In the genomic region with DNA sequence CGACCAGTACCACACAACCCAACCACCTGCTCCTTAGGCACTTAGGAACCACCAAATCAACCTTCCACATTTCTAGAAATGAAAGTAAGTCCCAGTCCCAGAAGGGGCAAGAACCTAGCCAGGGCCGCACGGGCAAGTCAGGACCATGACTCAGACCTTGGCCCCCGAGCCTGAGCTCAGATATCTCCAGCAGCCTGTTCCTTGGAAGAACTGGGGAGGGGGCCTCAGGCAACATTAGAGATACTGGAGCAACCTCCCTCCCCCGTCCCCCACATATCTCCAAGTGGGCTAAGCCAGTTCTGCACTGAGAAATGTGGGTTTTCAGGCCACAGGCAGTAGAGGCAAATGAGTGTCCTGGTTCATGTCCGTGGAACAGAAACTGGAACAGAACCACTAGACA, we compare ENCODE assay signal across 11 cellular contexts. TPM values are rescaled to one million over a fixed set of nuclear protein-coding genes. Genes with fewer than 3 reads are reported as not detected.
DNase-seq lines count a peak whose midpoint lies in the region; ATAC-seq lines count a peak whose summit lies in the region.
"Had no signal": no experiment of that assay in that cellular context is flagged by ENCODE, and none has a peak within 500 bp of the region (broad histone marks: within the 10 kb centered on the region; RNA-seq: fewer than 3 reads in every experiment).

No MANE protein-coding gene starts in this region.

- peaks cover 52 to 90% (median 65%) of the 10 kb centered on the region in 4 donors for H3K4me1 Mint-ChIP-seq in CD4-positive, alpha-beta memory T cell
- H3K4me1 Mint-ChIP-seq in activated naive CD8-positive, alpha-beta T cell treated with anti-CD3 and anti-CD28 coated beads, Interleukin-2, amount 10 ng/mL, durations not matched to agents 7 days and 5 days = peaks cover 43% of the 10 kb centered on the region
- peaks cover 61 to 67% of the 10 kb centered on the region in 2 donors for H3K4me1 Mint-ChIP-seq in natural killer cell treated with Interleukin-12 subunit alpha and Interleukin-12 subunit beta and Interleukin-15 and Interleukin-18, amount 100 ng/mL, for 72 hours (ENCODE audit: low read depth in 2 of 2)

- POLR2A ChIA-PET in CD4-positive, alpha-beta memory T cell (lab: Charles Lee; ENCODE audit: partially characterized antibody) = no interaction called here
- POLR2A ChIA-PET in activated naive CD8-positive, alpha-beta T cell treated with anti-CD3 and anti-CD28 coated beads, Interleukin-2, amount 10 ng/mL, durations not matched to agents 7 days and 5 days (lab: Charles Lee) = no interaction called here

- H3K36me3 ChIP-seq in CD4-positive, alpha-beta memory T cell (ENCODE audit: insufficient read depth, low read length) = no peaks in the 10 kb centered on the region

- CTCF ChIA-PET in CD4-positive, alpha-beta memory T cell (lab: Charles Lee; ENCODE audit: partially characterized antibody) = interaction anchor here (1.3 kb wide), 1 partner anchor 49 kb away, joined by 4 read pairs; the partner anchor contains the start of gene STARD10

- no peak overlapping the region for H3K27ac ChIP-seq in CD4-positive, alpha-beta memory T cell (ENCODE audit: low read depth, low read length)
- H3K27ac ChIP-seq: C4-2B had no signal

- no peak for DNase-seq in CD4-positive, alpha-beta memory T cell
- DNase-seq in activated naive CD8-positive, alpha-beta T cell treated with anti-CD3 and anti-CD28 coated beads, Interleukin-2, amount 10 ng/mL, durations not matched to agents 7 days and 5 days = no peak
- DNase-seq in natural killer cell treated with Interleukin-12 subunit alpha and Interleukin-12 subunit beta and Interleukin-15 and Interleukin-18, amount 100 ng/mL, for 72 hours (ENCODE audit: low spot score) = no peak
- no peak for DNase-seq in Kasumi-1 (lab: John Stamatoyannopoulos, UW)
- DNase-seq in activated effector memory CD4-positive, alpha-beta T cell treated with anti-CD3 and anti-CD28 coated beads, Interleukin-2, amount 50 U/mL, for 16 hours = no peak
- no peak for DNase-seq in stimulated activated naive CD4-positive, alpha-beta T cell (lab: John Stamatoyannopoulos, UW)
- DNase-seq: activated CD4-positive, CD25-positive, alpha-beta regulatory T cell; MM.1S; SK-N-SH had no signal

- peaks cover 0 to 5% of the 10 kb centered on the region in 2 donors for H3K36me3 Mint-ChIP-seq in CD4-positive, alpha-beta memory T cell
- H3K36me3 Mint-ChIP-seq in activated naive CD8-positive, alpha-beta T cell treated with anti-CD3 and anti-CD28 coated beads, Interleukin-2, amount 10 ng/mL, durations not matched to agents 7 days and 5 days = no peaks in the 10 kb centered on the region
- no peaks in the 10 kb centered on the region for H3K36me3 Mint-ChIP-seq in natural killer cell treated with Interleukin-12 subunit alpha and Interleukin-12 subunit beta and Interleukin-15 and Interleukin-18, amount 100 ng/mL, for 72 hours

- H3K4me3 Mint-ChIP-seq in CD4-positive, alpha-beta memory T cell = peak overlapping the region in 2 of 8 donors; percentile 8 to 36
- no peak overlapping the region for H3K4me3 Mint-ChIP-seq in activated naive CD8-positive, alpha-beta T cell treated with anti-CD3 and anti-CD28 coated beads, Interleukin-2, amount 10 ng/mL, durations not matched to agents 7 days and 5 days
- H3K4me3 Mint-ChIP-seq in natural killer cell treated with Interleukin-12 subunit alpha and Interleukin-12 subunit beta and Interleukin-15 and Interleukin-18, amount 100 ng/mL, for 72 hours = peak overlapping the region; percentile 82

- H3K4me1 ChIP-seq in CD4-positive, alpha-beta memory T cell (ENCODE audit: insufficient read depth, low read length) = peaks cover 71% of the 10 kb centered on the region

- peak overlapping the region; percentile 49 to 95 (median 87) for H3K27ac Mint-ChIP-seq in CD4-positive, alpha-beta memory T cell
- peak overlapping the region; percentile 64 for H3K27ac Mint-ChIP-seq in activated naive CD8-positive, alpha-beta T cell treated with anti-CD3 and anti-CD28 coated beads, Interleukin-2, amount 10 ng/mL, durations not matched to agents 7 days and 5 days
- H3K27ac Mint-ChIP-seq in natural killer cell treated with Interleukin-12 subunit alpha and Interleukin-12 subunit beta and Interleukin-15 and Interleukin-18, amount 100 ng/mL, for 72 hours = peak overlapping the region; percentile 95 to 96

- intact Hi-C loops in CD4-positive, alpha-beta memory T cell (cut with micrococcal nuclease) = no loop called here

- H3K9me3 ChIP-seq in CD4-positive, alpha-beta memory T cell (ENCODE audit: control insufficient read depth in 1 of 2, low read length in 2 of 2) = no peaks in the 10 kb centered on the region
- H3K9me3 ChIP-seq: SK-N-SH had no signal

- no peaks in the 10 kb centered on the region for H3K9me3 Mint-ChIP-seq in CD4-positive, alpha-beta memory T cell
- H3K9me3 Mint-ChIP-seq in activated naive CD8-positive, alpha-beta T cell treated with anti-CD3 and anti-CD28 coated beads, Interleukin-2, amount 10 ng/mL, durations not matched to agents 7 days and 5 days = no peaks in the 10 kb centered on the region
- H3K9me3 Mint-ChIP-seq in natural killer cell treated with Interleukin-12 subunit alpha and Interleukin-12 subunit beta and Interleukin-15 and Interleukin-18, amount 100 ng/mL, for 72 hours = no peaks in the 10 kb centered on the region

- no peaks in the 10 kb centered on the region for H3K27me3 Mint-ChIP-seq in CD4-positive, alpha-beta memory T cell
- no peaks in the 10 kb centered on the region for H3K27me3 Mint-ChIP-seq in activated naive CD8-positive, alpha-beta T cell treated with anti-CD3 and anti-CD28 coated beads, Interleukin-2, amount 10 ng/mL, durations not matched to agents 7 days and 5 days
- H3K27me3 Mint-ChIP-seq in natural killer cell treated with Interleukin-12 subunit alpha and Interleukin-12 subunit beta and Interleukin-15 and Interleukin-18, amount 100 ng/mL, for 72 hours = no peaks in the 10 kb centered on the region

- no peaks in the 10 kb centered on the region for H3K27me3 ChIP-seq in CD4-positive, alpha-beta memory T cell (ENCODE audit: insufficient read depth, low read length)

- ATAC-seq in HG03066 (IDR thresholded peaks at IDR 0.05; ENCODE audit: low read depth, unreplicated experiment) = peak; percentile 2
- ATAC-seq in activated naive CD8-positive, alpha-beta T cell treated with anti-CD3 and anti-CD28 coated beads, Interleukin-2, amount 10 ng/mL, durations not matched to agents 7 days and 5 days (ENCODE audit: low read depth) = no peak
- no peak for ATAC-seq in natural killer cell treated with Interleukin-12 subunit alpha and Interleukin-12 subunit beta and Interleukin-15 and Interleukin-18, amount 100 ng/mL, for 72 hours

- H3K4me3 ChIP-seq in CD4-positive, alpha-beta memory T cell (ENCODE audit: low read length in 2 of 2) = no peak overlapping the region

RNA-seq across cellular contexts. Expression of gene ARAP1, which starts 7.7 kb away (rescaled TPM):
- 100 to 1,000 TPM; 144 to 157 TPM for total RNA-seq in CD4-positive, alpha-beta memory T cell
- polyA plus RNA-seq in CD4-positive, alpha-beta memory T cell = 10 to 100 TPM in 1 of 2 donors, 1 to 10 TPM in 1; 9.5 to 36.8 TPM
- total RNA-seq in activated naive CD8-positive, alpha-beta T cell treated with anti-CD3 and anti-CD28 coated beads, Interleukin-2, amount 10 ng/mL, durations not matched to agents 7 days and 5 days = 100 to 1,000 TPM; 129 to 134 TPM
- 100 to 1,000 TPM; 206 to 220 TPM for total RNA-seq in natural killer cell treated with Interleukin-12 subunit alpha and Interleukin-12 subunit beta and Interleukin-15 and Interleukin-18, amount 100 ng/mL, for 72 hours

RNA-seq across cellular contexts. Expression of gene STARD10, which starts 49.4 kb away (rescaled TPM):
- 10 to 100 TPM; 23.0 to 23.5 TPM for total RNA-seq in CD4-positive, alpha-beta memory T cell
- polyA plus RNA-seq in CD4-positive, alpha-beta memory T cell = 10 to 100 TPM; 24.9 to 27.0 TPM
- 1 to 10 TPM; 7.8 to 8.0 TPM for total RNA-seq in activated naive CD8-positive, alpha-beta T cell treated with anti-CD3 and anti-CD28 coated beads, Interleukin-2, amount 10 ng/mL, durations not matched to agents 7 days and 5 days
- 10 to 100 TPM in 1 of 2 donors, 1 to 10 TPM in 1; 9.5 to 17.8 TPM for total RNA-seq in natural killer cell treated with Interleukin-12 subunit alpha and Interleukin-12 subunit beta and Interleukin-15 and Interleukin-18, amount 100 ng/mL, for 72 hours
